Comparison of ENCODE assay signal across 11 cellular contexts in the genomic region with DNA sequence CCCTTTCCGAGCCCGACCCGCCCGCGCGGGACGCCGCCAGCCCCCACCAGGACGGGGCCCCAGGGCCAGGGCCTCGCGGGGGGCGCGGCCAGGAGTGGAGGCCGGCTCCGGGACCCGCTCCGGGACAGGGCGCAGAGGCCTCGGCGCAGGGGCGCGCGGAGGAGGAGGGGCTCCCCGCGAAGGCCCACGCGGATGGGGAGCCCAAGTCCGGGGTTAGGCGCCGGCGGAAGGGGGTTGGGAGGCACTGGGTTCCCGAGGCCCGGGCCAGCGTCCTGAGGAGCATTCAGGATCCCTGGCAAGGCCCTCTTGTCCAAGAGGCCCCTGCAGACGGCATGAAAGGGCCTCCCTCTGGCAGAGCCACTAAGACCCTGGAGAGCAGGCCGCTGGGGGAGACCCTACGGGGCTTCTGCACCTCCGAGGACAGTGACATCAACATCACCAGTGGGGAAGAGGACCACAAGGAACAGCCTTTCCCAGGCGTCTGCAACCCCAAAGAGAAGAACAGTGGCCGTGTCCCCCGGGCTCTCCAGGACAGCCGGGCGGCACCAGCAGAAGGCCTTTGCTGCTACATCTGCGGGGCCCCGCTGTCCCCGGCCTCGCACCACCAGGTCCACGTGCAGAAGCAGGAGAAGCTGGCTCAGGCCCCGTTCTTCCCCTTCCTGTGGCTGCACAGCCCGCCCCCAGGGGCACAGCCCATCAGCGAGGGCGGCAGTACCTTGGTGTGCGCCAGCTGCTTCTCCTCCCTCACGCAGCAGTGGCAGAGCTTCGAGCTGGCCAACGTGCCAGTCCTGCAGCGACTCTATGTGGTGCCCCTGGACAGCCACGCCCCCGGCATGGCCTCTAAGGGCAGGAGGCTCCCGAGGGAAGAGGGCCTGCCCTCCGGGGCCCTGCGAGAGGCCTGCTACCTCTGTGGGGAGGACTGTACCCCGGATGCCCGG. TPM values are rescaled to one million over a fixed set of nuclear protein-coding genes. Genes with fewer than 3 reads are reported as not detected.
DNase-seq lines count a peak whose midpoint lies in the region; ATAC-seq and TF ChIP-seq lines count a peak whose summit lies in the region.
"Had no signal": no experiment of that assay in that cellular context is flagged by ENCODE, and none has a peak within 500 bp of the region (broad histone marks: within the 10 kb centered on the region; RNA-seq: fewer than 3 reads in every experiment).

No MANE protein-coding gene starts in this region.

- H3K27me3 Mint-ChIP-seq in effector memory CD8-positive, alpha-beta T cell = peaks cover 69 to 84% of the 10 kb centered on the region in 2 donors
- H3K27me3 Mint-ChIP-seq in naive B cell = peaks cover 33 to 81% (median 65%) of the 10 kb centered on the region in 3 donors
- H3K27me3 Mint-ChIP-seq in activated CD4-positive, alpha-beta memory T cell treated with anti-CD3 and anti-CD28 coated beads for 36 hours = peaks cover 53% of the 10 kb centered on the region

- H3K9me3 Mint-ChIP-seq in effector memory CD8-positive, alpha-beta T cell = no peaks in the 10 kb centered on the region
- peaks cover 0 to 5% (median 0%) of the 10 kb centered on the region in 7 donors for H3K9me3 Mint-ChIP-seq in naive B cell
- no peaks in the 10 kb centered on the region for H3K9me3 Mint-ChIP-seq in activated CD4-positive, alpha-beta memory T cell treated with anti-CD3 and anti-CD28 coated beads for 36 hours

- H3K9me3 ChIP-seq in A673 (ENCODE audit: low read depth, low read length, poor library complexity, severe bottlenecking) = no peaks in the 10 kb centered on the region
- H3K9me3 ChIP-seq in HUES48 (ENCODE audit: control insufficient read depth, insufficient read depth, low read length) = no peaks in the 10 kb centered on the region

- no peak for TF ChIP-seq CTCF in A673 (conservative IDR thresholded peaks at IDR 0.05; ENCODE audit: low read depth, low read length)
- no peak for TF ChIP-seq CTCF in GM10266 (IDR thresholded peaks at IDR 0.05; ENCODE audit: control insufficient read depth, insufficient read depth, low read depth, missing control alignments)

- intact Hi-C loops in A673 (cut with micrococcal nuclease; ENCODE audit: unreplicated experiment) = loop anchor here (5.0 kb wide), 2 partner anchors 52 to 67 kb away; no protein-coding TSS in a partner anchor
- intact Hi-C loops in activated CD4-positive, alpha-beta memory T cell treated with anti-CD3 and anti-CD28 coated beads for 36 hours (cut with micrococcal nuclease) = no loop called here

- no TSS peak for BruUV-seq in A673 (replicated peaks; lab: Mats Ljungman, UMichigan)

- H3K27me3 ChIP-seq in A673 (replicated peaks; ENCODE audit: insufficient read depth, low read depth, low read length, poor library complexity) = no peaks in the 10 kb centered on the region
- H3K27me3 ChIP-seq in HUES48 (ENCODE audit: control insufficient read depth, insufficient read depth, low read length) = peaks cover 17% of the 10 kb centered on the region

- ATAC-seq in effector memory CD8-positive, alpha-beta T cell (replicated peaks) = no peak
- ATAC-seq in naive B cell (ENCODE audit: low read depth in 2 of 2) (no peak), HG03095 (IDR thresholded peaks at IDR 0.05; ENCODE audit: unreplicated experiment) (no peak)

- CTCF ChIA-PET in A673 (lab: Charles Lee) = interaction anchor here (0.6 kb wide), 1 partner anchor 22 kb away, joined by 3 read pairs; no protein-coding TSS in a partner anchor
- CTCF ChIA-PET in activated CD4-positive, alpha-beta memory T cell treated with anti-CD3 and anti-CD28 coated beads for 36 hours (lab: Charles Lee) = no interaction called here

- no peak for DNase-seq in A673 (ENCODE audit: low spot score)
- no peak for DNase-seq in effector memory CD8-positive, alpha-beta T cell
- DNase-seq in naive B cell = no peak
- DNase-seq in GM10266 (ENCODE audit: extremely low spot score) = no peak
- DNase-seq in activated CD4-positive, alpha-beta memory T cell treated with anti-CD3 and anti-CD28 coated beads for 36 hours = no peak
- no peak for DNase-seq in stimulated activated naive CD4-positive, alpha-beta T cell (lab: John Stamatoyannopoulos, UW)
- DNase-seq: activated gamma-delta T cell treated with Interleukin-2 at 50 U/mL for 16 hours, SHP77 treated with DMSO at 0.1 percent for 48 hours had no signal

- H3K27ac Mint-ChIP-seq in effector memory CD8-positive, alpha-beta T cell = no peak overlapping the region
- no peak overlapping the region for H3K27ac Mint-ChIP-seq in naive B cell
- no peak overlapping the region for H3K27ac Mint-ChIP-seq in activated CD4-positive, alpha-beta memory T cell treated with anti-CD3 and anti-CD28 coated beads for 36 hours

- H3K4me1 Mint-ChIP-seq in effector memory CD8-positive, alpha-beta T cell (ENCODE audit: low read depth in 2 of 2) = peaks cover 2 to 3% of the 10 kb centered on the region in 2 donors
- H3K4me1 Mint-ChIP-seq in naive B cell = peaks cover 0 to 5% (median 0%) of the 10 kb centered on the region in 3 donors
- no peaks in the 10 kb centered on the region for H3K4me1 Mint-ChIP-seq in activated CD4-positive, alpha-beta memory T cell treated with anti-CD3 and anti-CD28 coated beads for 36 hours (ENCODE audit: low read depth)

- peaks cover 3% of the 10 kb centered on the region for H3K36me3 Mint-ChIP-seq in effector memory CD8-positive, alpha-beta T cell (ENCODE audit: insufficient read depth)
- peaks cover 0 to 7% of the 10 kb centered on the region in 2 donors for H3K36me3 Mint-ChIP-seq in naive B cell
- H3K36me3 Mint-ChIP-seq in activated CD4-positive, alpha-beta memory T cell treated with anti-CD3 and anti-CD28 coated beads for 36 hours = no peaks in the 10 kb centered on the region

- POLR2A ChIA-PET in A673 (lab: Charles Lee; ENCODE audit: low non-redundant PET) = no interaction called here
- POLR2A ChIA-PET in activated CD4-positive, alpha-beta memory T cell treated with anti-CD3 and anti-CD28 coated beads for 36 hours (lab: Charles Lee) = no interaction called here

- H3K27ac ChIP-seq in A673 (ENCODE audit: low read depth, low read length, poor library complexity, severe bottlenecking) (peak overlapping the region; percentile 66), HUES48 (ENCODE audit: low read depth, low read length) (no peak overlapping the region)

- H3K4me3 ChIP-seq in A673 (ENCODE audit: low read depth, low read length, poor library complexity, severe bottlenecking) = peak overlapping the region; percentile 53
- peak overlapping the region; percentile 57; the same call in 1 of the 2 replicates for H3K4me3 ChIP-seq in HUES48 (ENCODE audit: low read depth, low read length)

- H3K4me1 ChIP-seq in A673 (ENCODE audit: insufficient read depth, low read length, poor library complexity, severe bottlenecking) = peaks cover 54% of the 10 kb centered on the region
- H3K4me1 ChIP-seq in HUES48 (ENCODE audit: control insufficient read depth, insufficient read depth, low read length) = peaks cover 36% of the 10 kb centered on the region

- H3K9ac ChIP-seq in HUES48 (ENCODE audit: low read depth, low read length) = no peak overlapping the region

- H3K36me3 ChIP-seq in A673 (ENCODE audit: insufficient read depth, low read length, poor library complexity, severe bottlenecking) (no peaks in the 10 kb centered on the region), HUES48 (ENCODE audit: control insufficient read depth, insufficient read depth, low read length) (no peaks in the 10 kb centered on the region)

- H3K4me3 Mint-ChIP-seq in effector memory CD8-positive, alpha-beta T cell = peak overlapping the region; percentile 18 to 33
- peak overlapping the region in 5 of 8 donors; percentile 20 to 66 (median 37) for H3K4me3 Mint-ChIP-seq in naive B cell
- H3K4me3 Mint-ChIP-seq in activated CD4-positive, alpha-beta memory T cell treated with anti-CD3 and anti-CD28 coated beads for 36 hours = no peak overlapping the region

RNA-seq across cellular contexts. Expression of gene CIBAR2, which starts 58.1 kb away (rescaled TPM):
- total RNA-seq in A673 (2021) = not detected in 2 replicates
- not detected for polyA plus RNA-seq in naive B cell (ENCODE audit: low read depth in 6 of 6)
- total RNA-seq in activated CD4-positive, alpha-beta memory T cell treated with anti-CD3 and anti-CD28 coated beads for 36 hours = not detected
- total RNA-seq: kidney epithelial cell had no signal
